26 cellular contexts compared by ENCODE assay signal in genomic region chr6:101399627-101399955, GRCh38. TPM values are rescaled to one million over a fixed set of nuclear protein-coding genes. Genes with fewer than 3 reads are reported as not detected.
DNase-seq lines count a peak whose midpoint lies in the region; ATAC-seq, FAIRE-seq and TF ChIP-seq lines count a peak whose summit lies in the region.
"Had no signal": no experiment of that assay in that cellular context is flagged by ENCODE, and none has a peak within 500 bp of the region (broad histone marks: within the 10 kb centered on the region; RNA-seq: fewer than 3 reads in every experiment).

No MANE protein-coding gene starts in this region.

- no peak overlapping the region for H3K27ac Mint-ChIP-seq in astrocyte (ENCODE audit: unreplicated experiment)
- H3K27ac Mint-ChIP-seq: activated CD4-positive, alpha-beta T cell treated with anti-CD3 and anti-CD28 coated beads, Interleukin-2, amount 10 ng/mL, durations not matched to agents 24 days and 14 days; CD8-positive, alpha-beta memory T cell had no signal

- no peak overlapping the region for H3K27ac ChIP-seq in astrocyte (ENCODE audit: low read depth, low read length)
- H3K27ac ChIP-seq in neural cell (ENCODE audit: low read length), result peak overlapping the region; percentile 44
- no peak overlapping the region for H3K27ac ChIP-seq in suprapubic skin
- H3K27ac ChIP-seq: epithelial cell of prostate, gastrocnemius medialis, neutrophil, sigmoid colon had no signal

- H3K9me3 Mint-ChIP-seq in astrocyte (ENCODE audit: unreplicated experiment), result peaks cover 2% of the 10 kb centered on the region

- H3K9me3 ChIP-seq in astrocyte (ENCODE audit: insufficient read depth, low read depth, low read length) (no peaks in the 10 kb centered on the region), neural cell (ENCODE audit: low read length) (no peaks in the 10 kb centered on the region), suprapubic skin (no peaks in the 10 kb centered on the region)
- H3K9me3 ChIP-seq: gastrocnemius medialis, neutrophil had no signal

- H3F3A ChIP-seq in neural cell (ENCODE audit: insufficient read depth, low read length, poor library complexity, severe bottlenecking), result no peaks in the 10 kb centered on the region

- no peaks in the 10 kb centered on the region for H3K79me2 ChIP-seq in astrocyte (ENCODE audit: insufficient read depth, low read length)
- peaks cover 5% of the 10 kb centered on the region for H3K79me2 ChIP-seq in neural cell (replicated peaks; ENCODE audit: insufficient read depth, low read length)

- peaks cover 8% of the 10 kb centered on the region for H3K4me1 Mint-ChIP-seq in astrocyte (ENCODE audit: low read depth, unreplicated experiment)

- H3K4me3 ChIP-seq in astrocyte (ENCODE audit: insufficient read depth, low read depth, low read length) (peak overlapping the region; percentile 61), fibroblast of pulmonary artery (replicated peaks; ENCODE audit: low read depth, low read length) (peak overlapping the region; percentile 12), neural cell (ENCODE audit: low read length) (peak overlapping the region; percentile 65), suprapubic skin (no peak overlapping the region)
- H3K4me3 ChIP-seq: gastrocnemius medialis, sigmoid colon had no signal

- H3K36me3 ChIP-seq in astrocyte (ENCODE audit: insufficient read depth, low read length) (no peaks in the 10 kb centered on the region), neural cell (ENCODE audit: insufficient read depth, low read length) (no peaks in the 10 kb centered on the region), suprapubic skin (no peaks in the 10 kb centered on the region)
- H3K36me3 ChIP-seq: gastrocnemius medialis, neutrophil, sigmoid colon had no signal

- H4K20me1 ChIP-seq in astrocyte (ENCODE audit: insufficient read depth, low read length) (no peaks in the 10 kb centered on the region), neural cell (ENCODE audit: insufficient read depth) (no peaks in the 10 kb centered on the region)

- in situ Hi-C loops in G401 (cut with HindIII; ENCODE audit: low sequenced_read_pairs), result no loop called here

- H3K27me3 Mint-ChIP-seq in astrocyte (ENCODE audit: low read depth, unreplicated experiment), result peaks cover 48% of the 10 kb centered on the region

- no peak for TF ChIP-seq EP300 in neural cell (conservative IDR thresholded peaks at IDR 0.05; ENCODE audit: poor library complexity, severe bottlenecking)
- TF ChIP-seq EP300 in suprapubic skin (IDR thresholded peaks at IDR 0.05), result no peak

- H2AFZ ChIP-seq in astrocyte (ENCODE audit: low read depth, low read length) (peak overlapping the region; percentile 61), neural cell (ENCODE audit: low read depth, low read length) (no peak overlapping the region)

- no peak overlapping the region for H3K9ac ChIP-seq in astrocyte (ENCODE audit: low read length)
- H3K9ac ChIP-seq in neural cell (ENCODE audit: low read length), result peak overlapping the region; percentile 60

- TF ChIP-seq CTCF in astrocyte (IDR thresholded peaks at IDR 0.05; ENCODE audit: insufficient read depth, low read depth, low read length) (no peak), fibroblast of pulmonary artery (IDR thresholded peaks at IDR 0.05; ENCODE audit: low read length, missing control alignments) (no peak), neural cell (IDR thresholded peaks at IDR 0.05; ENCODE audit: poor library complexity, severe bottlenecking) (no peak), suprapubic skin (IDR thresholded peaks at IDR 0.05) (no peak)

- peak overlapping the region; percentile 79 for H3K4me3 Mint-ChIP-seq in astrocyte (ENCODE audit: unreplicated experiment)
- H3K4me3 Mint-ChIP-seq: activated CD4-positive, alpha-beta T cell treated with anti-CD3 and anti-CD28 coated beads, Interleukin-2, amount 10 ng/mL, durations not matched to agents 24 days and 14 days; CD8-positive, alpha-beta memory T cell had no signal

- ATAC-seq in HG03039 (IDR thresholded peaks at IDR 0.05; ENCODE audit: unreplicated experiment), result no peak
- ATAC-seq: gastrocnemius medialis had no signal

- DNase-seq in G401 (ENCODE audit: low spot score), result peak; percentile 46
- no peak for DNase-seq in astrocyte (ENCODE audit: low read depth)
- DNase-seq in fibroblast of pulmonary artery (ENCODE audit: low read depth), result no peak
- DNase-seq in activated CD4-positive, alpha-beta T cell treated with anti-CD3 and anti-CD28 coated beads for 48 hours, result no peak
- DNase-seq in suprapubic skin (ENCODE audit: low spot score in 2 of 2), result no peak
- DNase-seq in NCI-H1694 treated with DMSO at 0.1 percent for 48 hours (lab: John Stamatoyannopoulos, UW), result no peak
- DNase-seq: activated CD4-positive, alpha-beta T cell treated with anti-CD3 and anti-CD28 coated beads, Interleukin-2, amount 10 ng/mL, durations not matched to agents 24 days and 14 days; activated CD8-positive, alpha-beta memory T cell treated with anti-CD3 and anti-CD28 coated beads, Interleukin-2, amount 50 U/mL, for 48 hours; activated naive CD4-positive, alpha-beta T cell; CD8-positive, alpha-beta memory T cell; cortex of kidney; gastrocnemius medialis; KBM-7; mesendoderm; MV-4-11; NCI-H1930; NCI-H446 treated with DMSO at 0.1 percent for 48 hours; sigmoid colon; stimulated activated CD4-positive, alpha-beta T cell treated with anti-CD3 and anti-CD28 coated beads, Interleukin-1b, Interleukin-23, amount 100 ng/mL, for 48 hours had no signal

- TF ChIP-seq POLR2A in suprapubic skin (IDR thresholded peaks at IDR 0.05), result no peak

- H3K27me3 ChIP-seq in astrocyte (ENCODE audit: insufficient read depth, low read length), result peaks cover 47% of the 10 kb centered on the region
- H3K27me3 ChIP-seq in neural cell (ENCODE audit: insufficient read depth, low read depth, low read length), result peaks cover 30% of the 10 kb centered on the region
- peaks cover 47% of the 10 kb centered on the region for H3K27me3 ChIP-seq in suprapubic skin

- no peaks in the 10 kb centered on the region for H3K36me3 Mint-ChIP-seq in astrocyte (ENCODE audit: low read depth, unreplicated experiment)

- TF ChIP-seq RAD21 in neural cell (conservative IDR thresholded peaks at IDR 0.05), result no peak

- no peak for FAIRE-seq in astrocyte (lab: Jason Lieb, UNC)
- FAIRE-seq: H54, urothelium cell line had no signal

- 70% methylated on average over 24 of the region's 24 CpGs for WGBS in suprapubic skin

- peak overlapping the region; percentile 91 for H3K4me2 ChIP-seq in astrocyte (ENCODE audit: low read length)
- H3K4me2 ChIP-seq in neural cell (ENCODE audit: low read length), result peak overlapping the region; percentile 74

- peaks cover 6% of the 10 kb centered on the region for H3K4me1 ChIP-seq in astrocyte (ENCODE audit: insufficient read depth, low read length)
- H3K4me1 ChIP-seq in suprapubic skin, result peaks cover 8% of the 10 kb centered on the region
- H3K4me1 ChIP-seq: gastrocnemius medialis had no signal

- no peaks in the 10 kb centered on the region for H3K9me2 ChIP-seq in neural cell (ENCODE audit: insufficient read depth, low read length)

TF ChIP-seq in neural cell, 6 proteins besides CTCF, POLR2A, EP300 and RAD21:
- TF ChIP-seq EZH2 (IDR thresholded peaks at IDR 0.05; ENCODE audit: borderline replicate concordance, insufficient read depth, low read length, poor library complexity, severe bottlenecking) (no peak), POLR2AphosphoS5 (IDR thresholded peaks at IDR 0.05) (no peak), TAF1 (IDR thresholded peaks at IDR 0.05; ENCODE audit: low read depth) (no peak), MXI1 (conservative IDR thresholded peaks at IDR 0.05; ENCODE audit: poor library complexity, severe bottlenecking) (peak; percentile 13), SMC3 (conservative IDR thresholded peaks at IDR 0.05; ENCODE audit: poor library complexity) (no peak), REST (IDR thresholded peaks at IDR 0.05; ENCODE audit: borderline replicate concordance) (no peak)

RNA-seq across cellular contexts. Expression of gene GRIK2, which starts 6.1 kb away (rescaled TPM):
- total RNA-seq in G401 (2014; rRNA removed; shearing (Covaris generic)), result not detected in 2 replicates
- total RNA-seq in astrocyte, result 2.5 and 2.8 TPM in 2 replicates
- 103 and 106 TPM in 2 replicates for polyA plus RNA-seq in neural cell
- 149 and 214 TPM in 2 replicates for polyA minus RNA-seq in neural cell
- 1 to 10 TPM in 2 of 4 donors, under 1 TPM in 2; 0.30 to 4.1 (median 1.3) TPM for total RNA-seq in suprapubic skin
- total RNA-seq: activated CD4-positive, alpha-beta T cell treated with anti-CD3 and anti-CD28 coated beads, Interleukin-2, amount 10 ng/mL, durations not matched to agents 24 days and 14 days; CD8-positive, alpha-beta memory T cell; Daoy had no signal
- polyA plus RNA-seq: CD8-positive, alpha-beta memory T cell had no signal
